In the genomic region with DNA sequence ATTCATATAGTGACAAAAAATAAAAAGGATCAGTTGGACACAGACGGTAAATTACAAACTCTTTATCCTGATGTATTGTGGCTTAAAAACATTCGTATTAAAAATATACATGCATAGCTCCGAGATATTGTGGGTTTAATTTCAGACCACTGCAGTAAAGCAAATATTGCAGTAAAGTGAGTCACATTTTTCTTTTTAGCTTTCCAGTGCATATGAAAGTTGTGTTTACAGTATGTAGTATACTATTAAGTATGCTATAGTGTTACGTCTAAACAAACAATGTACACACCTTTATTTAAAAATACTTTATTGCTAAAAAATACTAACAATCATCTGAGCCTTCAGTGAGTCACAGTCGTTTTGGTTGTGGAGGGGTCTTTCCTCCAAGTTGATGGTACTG, we compare ENCODE assay signal across 27 cellular contexts.
"Had no signal": no experiment of that assay in that cellular context is flagged by ENCODE, and none has a peak within 500 bp of the region (broad histone marks: within the 10 kb centered on the region; RNA-seq: fewer than 3 reads in every experiment).

No MANE protein-coding gene starts in this region.

- H3K27ac ChIP-seq: colonic mucosa, coronary artery, dorsolateral prefrontal cortex, epithelial cell of prostate, esophagus muscularis mucosa, esophagus squamous epithelium, foreskin keratinocyte, gastrocnemius medialis, gastroesophageal sphincter, heart left ventricle, heart right ventricle had no signal

- ATAC-seq: effector memory CD8-positive, alpha-beta T cell; esophagus mucosa; foreskin keratinocyte; gastrocnemius medialis; gastroesophageal sphincter; heart left ventricle; heart right ventricle had no signal

- H3K4me3 ChIP-seq: colonic mucosa, coronary artery, dorsolateral prefrontal cortex, esophagus muscularis mucosa, esophagus squamous epithelium, gastrocnemius medialis, gastroesophageal sphincter, heart left ventricle, heart right ventricle had no signal

- DNase-seq: colonic mucosa; cortex of kidney; dermis blood vessel endothelial cell; dorsolateral prefrontal cortex; effector CD4-positive, alpha-beta T cell; effector CD8-positive, alpha-beta T cell; effector memory CD4-positive, alpha-beta T cell; effector memory CD8-positive, alpha-beta T cell; endodermal cell; erythroblast; esophagus squamous epithelium; foreskin fibroblast; foreskin keratinocyte; foreskin melanocyte; gastrocnemius medialis; glutamatergic neuron; head of caudate nucleus; heart left ventricle; heart right ventricle had no signal

- H3K4me1 ChIP-seq: colonic mucosa, esophagus muscularis mucosa, esophagus squamous epithelium, foreskin keratinocyte, gastrocnemius medialis, gastroesophageal sphincter, heart left ventricle, heart right ventricle had no signal

- H3K36me3 ChIP-seq: colonic mucosa, esophagus muscularis mucosa, esophagus squamous epithelium, gastrocnemius medialis, gastroesophageal sphincter, heart left ventricle, heart right ventricle had no signal

- H3K27me3 ChIP-seq: colonic mucosa, dorsolateral prefrontal cortex, esophagus muscularis mucosa, esophagus squamous epithelium, foreskin keratinocyte, gastrocnemius medialis, gastroesophageal sphincter, heart left ventricle, heart right ventricle had no signal

- FAIRE-seq: colon, endometrium, endothelial cell of umbilical vein had no signal

- H3K9me3 ChIP-seq: colonic mucosa, esophagus muscularis mucosa, esophagus squamous epithelium, gastrocnemius medialis, gastroesophageal sphincter had no signal
